1 cellular context compared by ENCODE assay signal in genomic region chr2:229164545-229165249, GRCh38.
TF ChIP-seq lines count a peak whose summit lies in the region.

No MANE protein-coding gene starts in this region.

TF ChIP-seq in IMR-90, 13 proteins besides CTCF, POLR2A, EP300 and RAD21 (continued from another document):
- TF ChIP-seq MXI1 (IDR thresholded peaks at IDR 0.05; ENCODE audit: borderline replicate concordance, low read depth, low read length) = no peak
- TF ChIP-seq NFE2L2 (IDR thresholded peaks at IDR 0.05; ENCODE audit: low read depth, low read length) = no peak
- TF ChIP-seq SMC3 (IDR thresholded peaks at IDR 0.05; ENCODE audit: low read depth, low read length) = no peak
- no peak for TF ChIP-seq CHD1 (IDR thresholded peaks at IDR 0.05; ENCODE audit: low read depth, low read length)
